In the genomic region with DNA sequence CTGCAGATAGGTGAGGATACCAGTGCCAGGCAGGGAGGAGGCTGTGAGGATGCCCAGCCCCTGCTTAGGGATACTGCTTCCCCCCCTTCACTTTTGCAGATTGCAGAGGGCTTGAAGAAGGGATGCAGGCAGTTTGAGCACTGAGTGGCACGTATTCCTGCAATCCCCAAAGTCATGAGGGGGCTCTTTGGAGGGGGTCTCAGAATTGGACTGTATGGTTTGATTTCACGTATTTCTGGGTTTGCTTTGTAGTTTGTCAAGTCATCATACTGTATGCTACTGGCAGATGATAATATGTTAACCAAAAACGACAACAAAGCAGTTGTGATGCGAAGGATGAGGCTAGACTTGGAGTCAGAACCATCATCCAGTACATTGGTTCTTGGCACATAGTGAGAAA, we compare ENCODE assay signal across 15 cellular contexts. TPM values are rescaled to one million over a fixed set of nuclear protein-coding genes. Genes with fewer than 3 reads are reported as not detected.
DNase-seq lines count a peak whose midpoint lies in the region; ATAC-seq and TF ChIP-seq lines count a peak whose summit lies in the region.
"Had no signal": no experiment of that assay in that cellular context is flagged by ENCODE, and none has a peak within 500 bp of the region (broad histone marks: within the 10 kb centered on the region; RNA-seq: fewer than 3 reads in every experiment).

No MANE protein-coding gene starts in this region.

- WGBS in mammary epithelial cell (ENCODE audit: low coverage, missing lambda C conversion rate): 72% methylated on average over 4 of the region's 4 CpGs
- WGBS in ovary, 3 donors: 70 to 82% (median 72%) methylated on average over 4 of the region's 4 CpGs

- H3K4me1 ChIP-seq in PC-3 (ENCODE audit: insufficient read depth, low read length) (peaks cover 39% of the 10 kb centered on the region), mammary epithelial cell (ENCODE audit: insufficient read depth, low read length) (peaks cover 11% of the 10 kb centered on the region), ovary (ENCODE audit: insufficient read depth) (no peaks in the 10 kb centered on the region)
- H3K4me1 ChIP-seq: Caco-2 had no signal

- no peaks in the 10 kb centered on the region for H3K9me3 Mint-ChIP-seq in HFFc6
- no peaks in the 10 kb centered on the region for H3K9me3 Mint-ChIP-seq in osteocyte (ENCODE audit: unreplicated experiment)
- H3K9me3 Mint-ChIP-seq: CD8-positive, alpha-beta memory T cell had no signal

- H3F3A ChIP-seq in PC-3 (ENCODE audit: low read length, unreplicated experiment): peaks cover 7% of the 10 kb centered on the region

- intact Hi-C loops in PC-3 (cut with micrococcal nuclease): no loop called here
- intact Hi-C loops in mammary epithelial cell (cut with micrococcal nuclease): no loop called here
- intact Hi-C loops in ovary (cut with DNase I): no loop called here

- H3K79me2 ChIP-seq in PC-3 (ENCODE audit: low read length) (no peaks in the 10 kb centered on the region), mammary epithelial cell (ENCODE audit: insufficient read depth, low read length) (no peaks in the 10 kb centered on the region)

- H2AFZ ChIP-seq in PC-3 (ENCODE audit: low read length): no peak overlapping the region
- H2AFZ ChIP-seq in mammary epithelial cell (ENCODE audit: low read depth, low read length): no peak overlapping the region
- H2AFZ ChIP-seq: GM23248 had no signal

- no peak for TF ChIP-seq CTCF in HFFc6 (IDR thresholded peaks at IDR 0.05)
- no peak for TF ChIP-seq CTCF in PC-3 (conservative IDR thresholded peaks at IDR 0.05; ENCODE audit: low read depth, low read length)
- no peak for TF ChIP-seq CTCF in mammary epithelial cell (conservative IDR thresholded peaks at IDR 0.05 in 1 of 2, IDR thresholded peaks at IDR 0.05 in 1 of 2; ENCODE audit: extremely low read depth in 1 of 2, insufficient read depth in 1 of 2, low read depth in 1 of 2, low read length in 2 of 2)
- TF ChIP-seq CTCF in osteocyte (IDR thresholded peaks at IDR 0.05): no peak
- no peak for TF ChIP-seq CTCF in ovary (IDR thresholded peaks at IDR 0.05)

- dilution Hi-C loops in mammary epithelial cell (cut with HindIII; ENCODE audit: low sequenced_read_pairs): no loop called here

- ATAC-seq in PC-3: peak; percentile 13
- ATAC-seq in HG03439 (IDR thresholded peaks at IDR 0.05; ENCODE audit: unreplicated experiment): no peak
- ATAC-seq: GM12878 had no signal

- POLR2A ChIA-PET in PC-3 (lab: Charles Lee; ENCODE audit: unreplicated experiment): no interaction called here

- H3K4me2 ChIP-seq in PC-3 (ENCODE audit: low read length) (peak overlapping the region; percentile 49), mammary epithelial cell (ENCODE audit: insufficient read depth, low read depth, low read length) (no peak overlapping the region)
- H3K4me2 ChIP-seq: BLaER1 had no signal

- no peaks in the 10 kb centered on the region for H3K36me3 ChIP-seq in PC-3 (ENCODE audit: low read depth, low read length)
- no peaks in the 10 kb centered on the region for H3K36me3 ChIP-seq in mammary epithelial cell (ENCODE audit: insufficient read depth, low read length)
- H3K36me3 ChIP-seq in ovary: no peaks in the 10 kb centered on the region
- H3K36me3 ChIP-seq: BLaER1 had no signal

- in situ Hi-C loops in mammary epithelial cell (cut with MboI; ENCODE audit: low sequenced_read_pairs in 2 of 2): no loop called here

- CTCF ChIA-PET in PC-3 (lab: Charles Lee): no interaction called here
- CTCF ChIA-PET in mammary epithelial cell (lab: Charles Lee; ENCODE audit: low non-redundant PET): no interaction called here

- no peak for TF ChIP-seq POLR2A in ovary (IDR thresholded peaks at IDR 0.05)

- H3K27ac ChIP-seq in PC-3 (ENCODE audit: low read length) (peak overlapping the region; percentile 36), mammary epithelial cell (ENCODE audit: insufficient read depth, low read depth, low read length) (no peak overlapping the region), ovary (no peak overlapping the region)
- H3K27ac ChIP-seq: BLaER1, GM23248 had no signal

- TF ChIP-seq EP300 in ovary (IDR thresholded peaks at IDR 0.05): no peak

- H4K20me1 ChIP-seq in PC-3 (ENCODE audit: low read length) (no peaks in the 10 kb centered on the region), mammary epithelial cell (ENCODE audit: insufficient read depth, low read length) (no peaks in the 10 kb centered on the region)
- H4K20me1 ChIP-seq: BLaER1 had no signal

- H3K4me3 Mint-ChIP-seq in HFFc6 (peak overlapping the region; percentile 1; the same call in 1 of the 2 replicates), osteocyte (ENCODE audit: unreplicated experiment) (no peak overlapping the region)
- H3K4me3 Mint-ChIP-seq: CD8-positive, alpha-beta memory T cell had no signal

- H3K4me3 ChIP-seq in PC-3 (ENCODE audit: low read length) (no peak overlapping the region; the same call in 1 of the 2 replicates), mammary epithelial cell (replicated peaks in 1 of 3; ENCODE audit: insufficient read depth in 1 of 3, low read depth in 2 of 3, low read length in 3 of 3) (no peak overlapping the region), ovary (no peak overlapping the region)
- H3K4me3 ChIP-seq: BLaER1, GM12878, GM23248 had no signal

- DNase-seq in HFFc6: peak; percentile 2
- peak; percentile 46 for DNase-seq in PC-3
- no peak for DNase-seq in mammary epithelial cell
- DNase-seq in osteocyte (ENCODE audit: extremely low spot score, unreplicated experiment): peak; percentile 38
- DNase-seq in ovary: no peak
- DNase-seq in GOT3 (lab: John Stamatoyannopoulos, UW): no peak
- DNase-seq: AML-193; Caco-2; CD8-positive, alpha-beta memory T cell; DND-41; H7 had no signal

- H3K9ac ChIP-seq in PC-3 (ENCODE audit: low read length) (no peak overlapping the region), mammary epithelial cell (ENCODE audit: insufficient read depth, low read length) (no peak overlapping the region)
- H3K9ac ChIP-seq: BLaER1, GM23248 had no signal

- BruUV-seq in PC-3 (replicated peaks; lab: Mats Ljungman, UMichigan) (TSS peak; percentile 94), mammary epithelial cell (replicated peaks; lab: Mats Ljungman, UMichigan) (TSS peak; percentile 80)

- no peaks in the 10 kb centered on the region for H3K9me2 ChIP-seq in PC-3 (replicated peaks; ENCODE audit: low read length)

- H3K27me3 Mint-ChIP-seq in HFFc6 (ENCODE audit: insufficient read depth): peaks cover 15% of the 10 kb centered on the region
- peaks cover 26% of the 10 kb centered on the region for H3K27me3 Mint-ChIP-seq in osteocyte (ENCODE audit: unreplicated experiment)

- no peaks in the 10 kb centered on the region for H3K9me3 ChIP-seq in PC-3 (ENCODE audit: low read length)
- no peaks in the 10 kb centered on the region for H3K9me3 ChIP-seq in mammary epithelial cell (replicated peaks; ENCODE audit: insufficient read depth, low read length)
- no peaks in the 10 kb centered on the region for H3K9me3 ChIP-seq in ovary
- H3K9me3 ChIP-seq: BLaER1, Caco-2 had no signal

- H3K36me3 Mint-ChIP-seq in HFFc6 (ENCODE audit: low read depth): no peaks in the 10 kb centered on the region
- no peaks in the 10 kb centered on the region for H3K36me3 Mint-ChIP-seq in osteocyte (ENCODE audit: unreplicated experiment)

- H3K27me3 ChIP-seq in PC-3 (ENCODE audit: low read length): no peaks in the 10 kb centered on the region
- no peaks in the 10 kb centered on the region for H3K27me3 ChIP-seq in mammary epithelial cell (ENCODE audit: insufficient read depth, low read length)
- no peaks in the 10 kb centered on the region for H3K27me3 ChIP-seq in ovary
- H3K27me3 ChIP-seq: BLaER1 had no signal

- H3K4me1 Mint-ChIP-seq in HFFc6 (ENCODE audit: low read depth): peaks cover 26% of the 10 kb centered on the region
- peaks cover 13% of the 10 kb centered on the region for H3K4me1 Mint-ChIP-seq in osteocyte (ENCODE audit: unreplicated experiment)

- H3K27ac Mint-ChIP-seq in HFFc6 (no peak overlapping the region), osteocyte (ENCODE audit: unreplicated experiment) (no peak overlapping the region)
- H3K27ac Mint-ChIP-seq: CD8-positive, alpha-beta memory T cell had no signal

RNA-seq across cellular contexts. Expression of a gene that starts 28.1 kb away (rescaled TPM):
- total RNA-seq in HFFc6 (2021; fragmentation: NEBNext Ultra II Directional; extraction: Animal tissue kit (Norgen Biotek cat#: 25700)): 10 to 100 TPM; 26.3 to 32.5 (median 28.4) TPM
- total RNA-seq in PC-3 (2014; rRNA removed) (12.2 and 13.0 TPM in 2 replicates), mammary epithelial cell (10 to 100 TPM in 1 of 2 donors, 1 to 10 TPM in 1; 9.8 to 11.1 TPM), osteocyte (46.4 and 48.8 TPM in 2 replicates), ovary (10 to 100 TPM in 6 of 7 donors, 1 to 10 TPM in 1; 8.2 to 28.3 (median 23.8) TPM)
- polyA plus RNA-seq in mammary epithelial cell (7.7 TPM), ovary (10 to 100 TPM; 19.9 to 25.8 TPM)
- polyA minus RNA-seq in mammary epithelial cell: 6.6 TPM

RNA-seq across cellular contexts. Expression of a gene that starts 58.1 kb away (rescaled TPM):
- total RNA-seq in HFFc6 (2021; fragmentation: NEBNext Ultra II Directional; extraction: Animal tissue kit (Norgen Biotek cat#: 25700)): 10 to 100 TPM; 12.7 to 14.4 (median 14.2) TPM
- 18.8 and 19.9 TPM in 2 replicates for total RNA-seq in PC-3 (2014; rRNA removed)
- total RNA-seq in mammary epithelial cell: 10 to 100 TPM; 11.7 to 13.7 TPM
- 6.6 TPM for polyA plus RNA-seq in mammary epithelial cell
- polyA minus RNA-seq in mammary epithelial cell: 12.9 TPM
- 22.8 and 26.4 TPM in 2 replicates for total RNA-seq in osteocyte
- 10 to 100 TPM; 16.0 to 67.3 (median 45.7) TPM for total RNA-seq in ovary
- polyA plus RNA-seq in ovary: 10 to 100 TPM; 14.8 to 21.2 TPM

Comparison
In these comparisons a context has a peak if more than half of its experiments do, and no peak if none do; other contexts are left out.
1. DNase-seq: peak in HFFc6 (single experiment), PC-3 (single experiment) and osteocyte (single experiment); none in mammary epithelial cell (single experiment), ovary (0 of 5) and GOT3 (single experiment).